In the genomic region with DNA sequence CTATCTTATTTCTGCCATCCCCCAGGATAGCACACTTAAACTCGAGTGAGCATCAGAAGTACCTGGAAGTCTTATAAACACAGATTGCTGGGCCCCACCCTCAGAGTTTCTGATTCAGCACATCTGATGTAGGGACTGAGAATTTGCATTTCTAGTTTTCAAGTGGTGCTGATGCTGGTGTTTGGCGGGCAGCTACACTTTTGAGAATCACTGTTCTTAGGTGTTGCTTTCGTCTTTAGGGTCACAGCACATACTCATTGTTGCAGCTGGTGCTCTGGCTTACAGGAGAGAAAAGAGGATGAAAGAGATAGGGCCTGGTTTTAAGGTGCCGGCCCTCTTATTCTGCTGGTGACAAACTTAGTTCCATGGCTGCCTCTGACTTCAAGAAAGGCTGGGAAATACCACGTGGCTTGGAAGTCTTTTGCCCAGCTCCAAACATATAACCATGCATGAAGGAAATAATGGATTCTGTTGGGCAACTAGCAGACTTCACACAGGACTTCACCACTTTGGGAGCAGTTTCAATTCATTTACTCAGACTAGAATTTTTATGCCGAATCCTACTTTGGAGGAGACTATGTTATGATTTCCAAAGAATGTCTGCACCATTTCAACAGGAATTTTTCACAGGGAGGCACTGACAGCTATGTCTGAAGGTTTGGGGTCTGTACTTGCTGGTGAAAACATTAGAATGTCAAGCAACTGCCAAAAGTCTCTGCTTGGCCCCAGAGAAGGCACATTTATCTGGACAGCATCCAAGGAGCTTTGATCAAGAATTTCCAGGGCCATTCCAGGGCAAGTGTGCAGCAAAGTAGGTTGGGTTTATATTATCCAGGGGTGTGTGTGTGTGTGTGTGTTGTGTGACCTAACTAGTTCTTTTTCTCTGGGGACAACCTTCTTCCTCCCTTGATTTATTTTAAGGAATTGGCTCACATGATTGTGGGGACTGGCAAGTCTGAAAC, we compare ENCODE assay signal across 10 cellular contexts. TPM values are rescaled to one million over a fixed set of nuclear protein-coding genes. Genes with fewer than 3 reads are reported as not detected.
DNase-seq lines count a peak whose midpoint lies in the region; ATAC-seq and TF ChIP-seq lines count a peak whose summit lies in the region.
"Had no signal": no experiment of that assay in that cellular context is flagged by ENCODE, and none has a peak within 500 bp of the region (broad histone marks: within the 10 kb centered on the region; RNA-seq: fewer than 3 reads in every experiment).

No MANE protein-coding gene starts in this region.

- WGBS in aorta, 2 donors = 22 to 28% methylated on average over 6 of the region's 6 CpGs

- H3K27me3 ChIP-seq in cardiac muscle cell (no peaks in the 10 kb centered on the region), aorta (ENCODE audit: control insufficient read depth in 1 of 2, insufficient read depth in 2 of 2, low read length in 1 of 2) (no peaks in the 10 kb centered on the region)

- no peaks in the 10 kb centered on the region for H3K4me1 Mint-ChIP-seq in activated CD4-positive, alpha-beta memory T cell treated with anti-CD3 and anti-CD28 coated beads for 36 hours (ENCODE audit: low read depth)
- H3K4me1 Mint-ChIP-seq in WTC11 = no peaks in the 10 kb centered on the region

- CTCF ChIA-PET in activated CD4-positive, alpha-beta memory T cell treated with anti-CD3 and anti-CD28 coated beads for 36 hours (lab: Charles Lee) = no interaction called here
- CTCF ChIA-PET in WTC11 (lab: Charles Lee) = interaction anchor here (1.6 kb wide), 1 partner anchor 82 kb away, joined by 5 read pairs; a partner anchor contains a TSS

- no peak overlapping the region for H3K4me3 ChIP-seq in cardiac muscle cell
- no peak overlapping the region for H3K4me3 ChIP-seq in aorta (ENCODE audit: low read length in 2 of 2)

- POLR2A ChIA-PET in activated CD4-positive, alpha-beta memory T cell treated with anti-CD3 and anti-CD28 coated beads for 36 hours (lab: Charles Lee) = no interaction called here
- POLR2A ChIA-PET in WTC11 (lab: Charles Lee) = no interaction called here

- H3K27ac ChIP-seq in cardiac muscle cell = peak overlapping the region; percentile 58
- peak overlapping the region; percentile 36 to 98 for H3K27ac ChIP-seq in aorta (ENCODE audit: low read depth in 1 of 2, low read length in 2 of 2)

- no peak overlapping the region for H3K4me3 Mint-ChIP-seq in activated CD4-positive, alpha-beta memory T cell treated with anti-CD3 and anti-CD28 coated beads for 36 hours
- H3K4me3 Mint-ChIP-seq in WTC11 = no peak overlapping the region

- ATAC-seq in HG03521 (IDR thresholded peaks at IDR 0.05; ENCODE audit: unreplicated experiment) = peak; percentile 95
- peak; percentile 59 for ATAC-seq in aorta (ENCODE audit: low FRiP score)
- ATAC-seq in WTC11 = no peak
- ATAC-seq: HCT116 had no signal

- TF ChIP-seq CTCF in cardiac muscle cell (IDR thresholded peaks at IDR 0.05; ENCODE audit: low read depth, low read length) = no peak
- TF ChIP-seq CTCF in WTC11 (IDR thresholded peaks at IDR 0.05) = no peak

- no peaks in the 10 kb centered on the region for H3K9me3 Mint-ChIP-seq in activated CD4-positive, alpha-beta memory T cell treated with anti-CD3 and anti-CD28 coated beads for 36 hours
- H3K9me3 Mint-ChIP-seq in WTC11 = no peaks in the 10 kb centered on the region

- no peaks in the 10 kb centered on the region for H3K36me3 ChIP-seq in cardiac muscle cell
- no peaks in the 10 kb centered on the region for H3K36me3 ChIP-seq in aorta (ENCODE audit: control insufficient read depth in 1 of 2, insufficient read depth in 2 of 2, low read length in 1 of 2)

- no peaks in the 10 kb centered on the region for H3K36me3 Mint-ChIP-seq in activated CD4-positive, alpha-beta memory T cell treated with anti-CD3 and anti-CD28 coated beads for 36 hours
- no peaks in the 10 kb centered on the region for H3K36me3 Mint-ChIP-seq in WTC11

- peaks cover 4% of the 10 kb centered on the region for H3K27me3 Mint-ChIP-seq in activated CD4-positive, alpha-beta memory T cell treated with anti-CD3 and anti-CD28 coated beads for 36 hours
- H3K27me3 Mint-ChIP-seq in WTC11 (ENCODE audit: low read depth) = peaks cover 27% of the 10 kb centered on the region

- no peaks in the 10 kb centered on the region for H3K9me3 ChIP-seq in cardiac muscle cell (ENCODE audit: low read depth)
- H3K9me3 ChIP-seq in aorta (ENCODE audit: control insufficient read depth, low read length) = no peaks in the 10 kb centered on the region

- intact Hi-C loops in aorta (cut with DNase I) = loop anchor here in 1 of 2 donors (5.0 kb wide), 2 partner anchors 88 to 148 kb away; a partner anchor contains a TSS
- intact Hi-C loops in activated CD4-positive, alpha-beta memory T cell treated with anti-CD3 and anti-CD28 coated beads for 36 hours (cut with micrococcal nuclease) = no loop called here

- H3K27ac Mint-ChIP-seq in activated CD4-positive, alpha-beta memory T cell treated with anti-CD3 and anti-CD28 coated beads for 36 hours = no peak overlapping the region
- no peak overlapping the region for H3K27ac Mint-ChIP-seq in WTC11

- DNase-seq in DMS79 treated with DMSO at 0.1 percent for 48 hours (lab: John Stamatoyannopoulos, UW) (peak; percentile 9), DMS79 (lab: John Stamatoyannopoulos, UW) (no peak), cardiac muscle cell (ENCODE audit: low read depth in 1 of 2, low spot score in 1 of 2) (peak in 1 of 2 donors; percentile 99), aorta (no peak), WTC11 (ENCODE audit: low spot score) (no peak)
- DNase-seq in activated CD4-positive, alpha-beta T cell treated with anti-CD3 and anti-CD28 coated beads, Interleukin-2, amount 50 U/mL, for 1 hour = no peak
- no peak for DNase-seq in activated CD4-positive, alpha-beta memory T cell treated with anti-CD3 and anti-CD28 coated beads for 36 hours
- DNase-seq: 8988T had no signal

- H3K4me1 ChIP-seq in cardiac muscle cell (ENCODE audit: low read depth) (peaks cover 15% of the 10 kb centered on the region), aorta (ENCODE audit: control insufficient read depth in 1 of 2, insufficient read depth in 2 of 2, low read length in 2 of 2) (peaks cover 8 to 14% of the 10 kb centered on the region in 2 donors)

TF ChIP-seq in WTC11, 78 proteins besides CTCF, POLR2A, EP300 and RAD21:
- TF ChIP-seq, protein P1, sequence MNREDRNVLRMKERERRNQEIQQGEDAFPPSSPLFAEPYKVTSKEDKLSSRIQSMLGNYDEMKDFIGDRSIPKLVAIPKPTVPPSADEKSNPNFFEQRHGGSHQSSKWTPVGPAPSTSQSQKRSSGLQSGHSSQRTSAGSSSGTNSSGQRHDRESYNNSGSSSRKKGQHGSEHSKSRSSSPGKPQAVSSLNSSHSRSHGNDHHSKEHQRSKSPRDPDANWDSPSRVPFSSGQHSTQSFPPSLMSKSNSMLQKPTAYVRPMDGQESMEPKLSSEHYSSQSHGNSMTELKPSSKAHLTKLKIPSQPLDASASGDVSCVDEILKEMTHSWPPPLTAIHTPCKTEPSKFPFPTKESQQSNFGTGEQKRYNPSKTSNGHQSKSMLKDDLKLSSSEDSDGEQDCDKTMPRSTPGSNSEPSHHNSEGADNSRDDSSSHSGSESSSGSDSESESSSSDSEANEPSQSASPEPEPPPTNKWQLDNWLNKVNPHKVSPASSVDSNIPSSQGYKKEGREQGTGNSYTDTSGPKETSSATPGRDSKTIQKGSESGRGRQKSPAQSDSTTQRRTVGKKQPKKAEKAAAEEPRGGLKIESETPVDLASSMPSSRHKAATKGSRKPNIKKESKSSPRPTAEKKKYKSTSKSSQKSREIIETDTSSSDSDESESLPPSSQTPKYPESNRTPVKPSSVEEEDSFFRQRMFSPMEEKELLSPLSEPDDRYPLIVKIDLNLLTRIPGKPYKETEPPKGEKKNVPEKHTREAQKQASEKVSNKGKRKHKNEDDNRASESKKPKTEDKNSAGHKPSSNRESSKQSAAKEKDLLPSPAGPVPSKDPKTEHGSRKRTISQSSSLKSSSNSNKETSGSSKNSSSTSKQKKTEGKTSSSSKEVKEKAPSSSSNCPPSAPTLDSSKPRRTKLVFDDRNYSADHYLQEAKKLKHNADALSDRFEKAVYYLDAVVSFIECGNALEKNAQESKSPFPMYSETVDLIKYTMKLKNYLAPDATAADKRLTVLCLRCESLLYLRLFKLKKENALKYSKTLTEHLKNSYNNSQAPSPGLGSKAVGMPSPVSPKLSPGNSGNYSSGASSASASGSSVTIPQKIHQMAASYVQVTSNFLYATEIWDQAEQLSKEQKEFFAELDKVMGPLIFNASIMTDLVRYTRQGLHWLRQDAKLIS (CRISPR knock-in tag; IDR thresholded peaks at IDR 0.05; ENCODE audit: borderline replicate concordance) = no peak

RNA-seq across cellular contexts. Expression of a gene that starts 6.9 kb away (rescaled TPM):
- total RNA-seq in cardiac muscle cell (5.7 and 7.5 TPM in 2 replicates), aorta (10 to 100 TPM; 20.2 to 22.2 TPM), WTC11 (2021) (1.8 to 2.2 TPM (median 2.0 TPM) in 3 replicates)
- polyA plus RNA-seq in cardiac muscle cell (2.7 and 4.1 TPM in 2 replicates), aorta (10 to 100 TPM in 1 of 2 donors, 1 to 10 TPM in 1; 3.1 to 26.1 TPM)
- total RNA-seq in activated CD4-positive, alpha-beta memory T cell treated with anti-CD3 and anti-CD28 coated beads for 36 hours = 1 to 10 TPM; 1.1 to 1.6 TPM

RNA-seq across cellular contexts. Expression of a gene that starts 12.4 kb away (rescaled TPM):
- total RNA-seq in cardiac muscle cell = 2.6 and 4.9 TPM in 2 replicates
- polyA plus RNA-seq in cardiac muscle cell = 0.98 and 2.2 TPM in 2 replicates
- total RNA-seq in aorta = 100 to 1,000 TPM in 1 of 2 donors, 10 to 100 TPM in 1; 83.0 to 131 TPM
- 100 to 1,000 TPM in 1 of 2 donors, 10 to 100 TPM in 1; 76.7 to 105 TPM for polyA plus RNA-seq in aorta
- not detected for total RNA-seq in activated CD4-positive, alpha-beta memory T cell treated with anti-CD3 and anti-CD28 coated beads for 36 hours
- total RNA-seq in WTC11 (2021) = 3.5 to 5.6 TPM (median 4.4 TPM) in 3 replicates

Comparison
In these comparisons a context has a peak if more than half of its experiments do, and no peak if none do; other contexts are left out.
1. RNA of a gene that starts 12.4 kb away (total RNA-seq): 83.0 to 131 TPM in aorta; 2.6 to 4.9 TPM in cardiac muscle cell, 3.5 to 5.6 TPM in WTC11 and not detected in activated CD4-positive, alpha-beta memory T cell treated with anti-CD3 and anti-CD28 coated beads for 36 hours; every median in the first group is over 10 times any median in the second.